In genomic region chr19:30525383-30525782, GRCh38 we compare ENCODE assay signal across 22 cellular contexts.
DNase-seq lines count a peak whose midpoint lies in the region; ATAC-seq and TF ChIP-seq lines count a peak whose summit lies in the region.
"Had no signal": no experiment of that assay in that cellular context is flagged by ENCODE, and none has a peak within 500 bp of the region (broad histone marks: within the 10 kb centered on the region; RNA-seq: fewer than 3 reads in every experiment).

No MANE protein-coding gene starts in this region.

- no peak overlapping the region for H3K27ac ChIP-seq in endodermal cell (ENCODE audit: low read depth, low read length)
- H3K27ac ChIP-seq in psoas muscle: no peak overlapping the region
- no peak overlapping the region for H3K27ac ChIP-seq in thyroid gland
- H3K27ac ChIP-seq: HL-60 had no signal

- intact Hi-C loops in left ventricle myocardium superior (cut with micrococcal nuclease) (no loop called here), left cardiac atrium (cut with DNase I) (no loop called here), psoas muscle (cut with DNase I) (no loop called here), thyroid gland (cut with DNase I) (no loop called here)

- TF ChIP-seq CTCF in endodermal cell (conservative IDR thresholded peaks at IDR 0.05) (no peak), neural crest cell (conservative IDR thresholded peaks at IDR 0.05) (no peak), psoas muscle (IDR thresholded peaks at IDR 0.05) (no peak), thyroid gland (IDR thresholded peaks at IDR 0.05) (no peak), HFFc6 (IDR thresholded peaks at IDR 0.05) (no peak)

- no peak for DNase-seq in left ventricle myocardium superior
- no peak for DNase-seq in left cardiac atrium
- DNase-seq in endodermal cell: peak; percentile 18
- no peak for DNase-seq in neural crest cell (ENCODE audit: low read depth, low spot score)
- no peak for DNase-seq in psoas muscle
- DNase-seq in thyroid gland: no peak
- no peak for DNase-seq in HFFc6
- DNase-seq: ACHN; BE2C; C1 segment of cervical spinal cord; CD4-positive, CD25-positive, alpha-beta regulatory T cell; CD8-positive, alpha-beta memory T cell; COR-L47; DMS 273 treated with DMSO at 0.1 percent for 48 hours; DMS53; DND-41; EL had no signal

- H3K4me1 Mint-ChIP-seq in endodermal cell (peaks cover 4% of the 10 kb centered on the region), neural crest cell (peaks cover 11% of the 10 kb centered on the region), HFFc6 (ENCODE audit: low read depth) (no peaks in the 10 kb centered on the region)
- H3K4me1 Mint-ChIP-seq: CD4-positive, CD25-positive, alpha-beta regulatory T cell; CD8-positive, alpha-beta memory T cell; IgD-negative memory B cell had no signal

- H3K27me3 ChIP-seq in endodermal cell (ENCODE audit: control insufficient read depth, insufficient read depth, low read length, poor library complexity, severe bottlenecking): no peaks in the 10 kb centered on the region
- H3K27me3 ChIP-seq in psoas muscle (ENCODE audit: insufficient read depth in 3 of 3, low read length in 2 of 3): no peaks in the 10 kb centered on the region
- no peaks in the 10 kb centered on the region for H3K27me3 ChIP-seq in thyroid gland
- H3K27me3 ChIP-seq: BE2C had no signal

- no peaks in the 10 kb centered on the region for H3K36me3 ChIP-seq in endodermal cell (ENCODE audit: control insufficient read depth, insufficient read depth, low read length)
- no peaks in the 10 kb centered on the region for H3K36me3 ChIP-seq in psoas muscle (ENCODE audit: insufficient read depth in 1 of 2, low read depth in 1 of 2)
- no peaks in the 10 kb centered on the region for H3K36me3 ChIP-seq in thyroid gland
- H3K36me3 ChIP-seq: BE2C, HAP-1 had no signal

- no peak for TF ChIP-seq POLR2A in thyroid gland (IDR thresholded peaks at IDR 0.05)

- H3K4me1 ChIP-seq in endodermal cell (ENCODE audit: control insufficient read depth, insufficient read depth, low read length) (no peaks in the 10 kb centered on the region), psoas muscle (no peaks in the 10 kb centered on the region), thyroid gland (no peaks in the 10 kb centered on the region)
- H3K4me1 ChIP-seq: BE2C had no signal

- H3K4me3 Mint-ChIP-seq in endodermal cell (no peak overlapping the region), neural crest cell (no peak overlapping the region), HFFc6 (no peak overlapping the region)
- H3K4me3 Mint-ChIP-seq: CD4-positive, CD25-positive, alpha-beta regulatory T cell; CD8-positive, alpha-beta memory T cell; IgD-negative memory B cell had no signal

- ATAC-seq in left ventricle myocardium superior: peak; percentile 47
- no peak for ATAC-seq in left cardiac atrium
- ATAC-seq in psoas muscle: no peak
- ATAC-seq: GM12878, HepG2 had no signal

- H3K27ac Mint-ChIP-seq in endodermal cell (no peak overlapping the region), neural crest cell (ENCODE audit: unreplicated experiment) (peak overlapping the region; percentile 50), HFFc6 (no peak overlapping the region)
- H3K27ac Mint-ChIP-seq: CD4-positive, CD25-positive, alpha-beta regulatory T cell; CD8-positive, alpha-beta memory T cell; IgD-negative memory B cell had no signal

- no peak overlapping the region for H3K9ac ChIP-seq in endodermal cell (ENCODE audit: extremely low read depth, low read length, poor library complexity, severe bottlenecking)

- H3K36me3 Mint-ChIP-seq in endodermal cell (ENCODE audit: low read depth): no peaks in the 10 kb centered on the region
- no peaks in the 10 kb centered on the region for H3K36me3 Mint-ChIP-seq in neural crest cell (ENCODE audit: low read depth)
- peaks cover 5% of the 10 kb centered on the region; the same call in 1 of the 2 replicates for H3K36me3 Mint-ChIP-seq in HFFc6 (ENCODE audit: low read depth)
- H3K36me3 Mint-ChIP-seq: CD4-positive, CD25-positive, alpha-beta regulatory T cell; CD8-positive, alpha-beta memory T cell; IgD-negative memory B cell had no signal

- H3K9me3 ChIP-seq in endodermal cell (ENCODE audit: control insufficient read depth, low read length): no peaks in the 10 kb centered on the region
- H3K9me3 ChIP-seq in psoas muscle: no peaks in the 10 kb centered on the region
- H3K9me3 ChIP-seq in thyroid gland: no peaks in the 10 kb centered on the region
- H3K9me3 ChIP-seq: BE2C, HAP-1 had no signal

- H3K9me3 Mint-ChIP-seq in endodermal cell (no peaks in the 10 kb centered on the region), neural crest cell (no peaks in the 10 kb centered on the region), HFFc6 (peaks cover 39% of the 10 kb centered on the region)
- H3K9me3 Mint-ChIP-seq: CD8-positive, alpha-beta memory T cell had no signal

- 93 to 96% methylated on average over 6 to 7 of the region's 7 CpGs for WGBS in endodermal cell (ENCODE audit: insufficient coverage in 1 of 2, insufficient read length in 1 of 2), 2 experiments
- 72 to 74% (median 73%) methylated on average over 7 of the region's 7 CpGs for WGBS in psoas muscle, 3 donors
- 80 to 83% methylated on average over 7 of the region's 7 CpGs for WGBS in thyroid gland, 2 donors

- H3K27me3 Mint-ChIP-seq in endodermal cell (ENCODE audit: insufficient read depth) (no peaks in the 10 kb centered on the region), neural crest cell (ENCODE audit: low read depth) (no peaks in the 10 kb centered on the region), HFFc6 (ENCODE audit: insufficient read depth) (no peaks in the 10 kb centered on the region; the same call in none of the 2 replicates)
- H3K27me3 Mint-ChIP-seq: CD4-positive, CD25-positive, alpha-beta regulatory T cell had no signal

- H3K4me3 ChIP-seq in endodermal cell (ENCODE audit: low read length) (no peak overlapping the region), psoas muscle (no peak overlapping the region), thyroid gland (replicated peaks in 1 of 3) (no peak overlapping the region)
- H3K4me3 ChIP-seq: GM12878, HAP-1 had no signal
